1 cellular context compared by ENCODE assay signal in the genomic region with DNA sequence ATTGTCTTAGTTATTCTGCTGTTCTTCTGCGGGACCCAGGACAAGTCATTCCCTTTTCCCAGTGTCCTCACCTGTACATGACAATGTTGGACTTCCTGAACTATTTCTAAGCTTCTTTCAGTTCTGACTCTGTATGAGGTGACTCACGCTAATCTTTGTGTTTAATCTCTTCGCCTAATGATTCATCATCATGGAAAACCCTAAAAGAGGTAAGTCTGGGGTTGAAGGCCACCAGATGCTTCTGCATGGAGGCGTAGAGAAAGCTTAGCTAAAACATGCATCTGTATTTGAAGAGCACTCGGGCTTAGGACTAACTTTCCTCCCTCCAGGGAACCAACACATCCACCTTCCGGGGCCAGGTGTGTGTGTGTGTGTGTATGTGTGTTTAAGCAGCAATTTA.
TF ChIP-seq lines count a peak whose summit lies in the region.

No MANE protein-coding gene starts in this region.

TF ChIP-seq in K562, 482 proteins besides CTCF, POLR2A, EP300 and RAD21:
- TF ChIP-seq MCM5 (IDR thresholded peaks at IDR 0.05; ENCODE audit: low read depth) = no peak
- no peak for TF ChIP-seq ZNF780A (CRISPR knock-in tag; IDR thresholded peaks at IDR 0.05)
- no peak for TF ChIP-seq SMAD1 (IDR thresholded peaks at IDR 0.05; ENCODE audit: low read depth, low read length, partially characterized antibody)
- TF ChIP-seq SFPQ (IDR thresholded peaks at IDR 0.05; ENCODE audit: low read depth, low read length) = no peak
- TF ChIP-seq NR3C1 (CRISPR knock-in tag; IDR thresholded peaks at IDR 0.05) = no peak
- no peak for TF ChIP-seq ZNF224 (CRISPR knock-in tag; IDR thresholded peaks at IDR 0.05)
- TF ChIP-seq BCL6 (CRISPR knock-in tag; IDR thresholded peaks at IDR 0.05) = no peak
- peak; percentile 96 for TF ChIP-seq FOSL1 (tag; conservative IDR thresholded peaks at IDR 0.05)
- TF ChIP-seq ARID1B (IDR thresholded peaks at IDR 0.05) = 0 out of 2 replicates have a peak, but pooled peaks have one; percentile 19
- no peak for TF ChIP-seq ZBTB11 (CRISPR knock-in tag; IDR thresholded peaks at IDR 0.05)
- TF ChIP-seq DNMT1 (IDR thresholded peaks at IDR 0.05) = no peak
- TF ChIP-seq MTA3 (IDR thresholded peaks at IDR 0.05; ENCODE audit: borderline replicate concordance) = no peak
- TF ChIP-seq E2F6 (IDR thresholded peaks at IDR 0.05; ENCODE audit: borderline replicate concordance in 1 of 2, extremely low read depth in 1 of 2, insufficient read depth in 1 of 2, insufficient read length in 1 of 2, low read depth in 1 of 2, low read length in 1 of 2, poor library complexity in 1 of 2, severe bottlenecking in 1 of 2) = no peak
- TF ChIP-seq ZNF316 (IDR thresholded peaks at IDR 0.05) = no peak
- TF ChIP-seq JUND (IDR thresholded peaks at IDR 0.05; ENCODE audit: borderline replicate concordance, low read depth, low read length) = peak; percentile 55; the same call in 1 of the 2 replicates
- TF ChIP-seq JUND (tag; IDR thresholded peaks at IDR 0.05; ENCODE audit: borderline replicate concordance, low read depth, low read length) = peak; percentile 58; the same call in 2 of the 3 replicates
- TF ChIP-seq ZFP36 (IDR thresholded peaks at IDR 0.05; ENCODE audit: low read depth, low read length, partially characterized antibody) = no peak
- TF ChIP-seq PML (IDR thresholded peaks at IDR 0.05; ENCODE audit: low read length) = no peak
- TF ChIP-seq ATF3 (IDR thresholded peaks at IDR 0.05) = peak; percentile 58
- TF ChIP-seq ATF3 (CRISPR knock-in tag; conservative IDR thresholded peaks at IDR 0.05) = no peak
- no peak for TF ChIP-seq ZNF444 (CRISPR knock-in tag; IDR thresholded peaks at IDR 0.05)
- TF ChIP-seq ZBTB33 (CRISPR knock-in tag; IDR thresholded peaks at IDR 0.05) = no peak
- TF ChIP-seq, protein P1, sequence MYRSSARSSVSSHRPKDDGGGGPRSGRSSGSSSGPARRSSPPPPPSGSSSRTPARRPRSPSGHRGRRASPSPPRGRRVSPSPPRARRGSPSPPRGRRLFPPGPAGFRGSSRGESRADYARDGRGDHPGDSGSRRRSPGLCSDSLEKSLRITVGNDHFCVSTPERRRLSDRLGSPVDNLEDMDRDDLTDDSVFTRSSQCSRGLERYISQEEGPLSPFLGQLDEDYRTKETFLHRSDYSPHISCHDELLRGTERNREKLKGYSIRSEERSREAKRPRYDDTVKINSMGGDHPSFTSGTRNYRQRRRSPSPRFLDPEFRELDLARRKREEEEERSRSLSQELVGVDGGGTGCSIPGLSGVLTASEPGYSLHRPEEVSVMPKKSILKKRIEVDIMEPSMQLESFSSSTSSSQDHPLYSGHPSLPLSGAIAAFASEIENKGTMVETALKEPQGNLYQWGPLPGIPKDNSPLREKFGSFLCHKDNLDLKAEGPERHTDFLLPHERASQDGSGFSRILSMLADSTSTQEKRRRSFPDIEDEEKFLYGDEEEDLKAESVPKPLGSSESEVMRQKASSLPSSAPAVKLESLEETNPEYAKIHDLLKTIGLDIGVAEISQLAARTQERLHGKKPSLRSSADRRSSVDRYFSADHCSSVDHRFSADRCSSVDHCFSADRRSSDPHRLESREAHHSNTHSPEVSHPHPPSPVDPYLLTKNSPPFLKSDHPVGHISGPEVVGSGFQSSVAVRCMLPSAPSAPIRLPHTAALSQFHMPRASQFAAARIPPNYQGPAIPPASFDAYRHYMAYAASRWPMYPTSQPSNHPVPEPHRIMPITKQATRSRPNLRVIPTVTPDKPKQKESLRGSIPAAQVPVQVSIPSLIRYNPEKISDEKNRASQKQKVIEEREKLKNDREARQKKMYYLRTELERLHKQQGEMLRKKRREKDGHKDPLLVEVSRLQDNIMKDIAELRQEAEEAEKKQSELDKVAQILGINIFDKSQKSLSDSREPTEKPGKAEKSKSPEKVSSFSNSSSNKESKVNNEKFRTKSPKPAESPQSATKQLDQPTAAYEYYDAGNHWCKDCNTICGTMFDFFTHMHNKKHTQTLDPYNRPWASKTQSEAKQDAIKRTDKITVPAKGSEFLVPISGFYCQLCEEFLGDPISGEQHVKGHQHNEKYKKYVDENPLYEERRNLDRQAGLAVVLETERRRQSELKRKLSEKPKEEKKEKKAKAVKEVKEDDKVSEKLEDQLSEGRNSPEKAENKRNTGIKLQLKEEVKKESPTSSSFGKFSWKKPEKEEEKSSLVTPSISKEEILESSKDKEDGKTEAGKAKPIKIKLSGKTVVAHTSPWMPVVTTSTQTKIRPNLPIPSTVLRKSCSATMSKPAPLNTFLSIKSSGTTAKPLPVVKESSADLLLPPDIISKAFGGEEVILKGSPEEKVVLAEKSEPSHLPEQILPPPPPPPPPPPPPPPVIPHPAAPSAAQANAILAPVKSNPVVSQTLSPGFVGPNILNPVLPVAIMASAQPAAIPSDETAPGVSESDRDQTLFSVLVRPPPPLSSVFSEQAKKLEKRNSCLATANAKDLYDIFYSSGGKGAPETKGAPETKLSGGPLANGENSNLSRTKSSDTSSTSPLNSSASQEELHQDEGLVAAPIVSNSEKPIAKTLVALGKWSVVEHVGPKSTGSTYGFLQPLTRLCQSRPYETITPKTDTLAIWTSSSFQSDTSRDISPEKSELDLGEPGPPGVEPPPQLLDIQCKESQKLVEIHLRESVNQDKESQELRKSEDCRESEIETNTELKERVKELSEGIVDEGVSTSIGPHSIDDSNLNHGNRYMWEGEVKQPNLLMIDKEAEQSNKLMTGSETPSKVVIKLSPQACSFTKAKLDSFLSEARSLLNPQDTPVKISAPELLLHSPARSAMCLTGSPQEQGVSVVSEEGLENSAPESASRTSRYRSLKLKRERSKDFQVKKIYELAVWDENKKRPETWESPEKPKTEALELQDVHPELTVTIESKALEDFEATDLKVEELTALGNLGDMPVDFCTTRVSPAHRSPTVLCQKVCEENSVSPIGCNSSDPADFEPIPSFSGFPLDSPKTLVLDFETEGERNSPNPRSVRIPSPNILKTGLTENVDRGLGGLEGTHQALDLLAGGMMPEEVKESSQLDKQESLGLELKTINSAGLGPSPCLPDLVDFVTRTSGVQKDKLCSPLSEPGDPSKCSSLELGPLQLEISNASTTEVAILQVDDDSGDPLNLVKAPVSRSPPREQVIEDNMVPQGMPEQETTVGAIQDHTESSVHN (IDR thresholded peaks at IDR 0.05; ENCODE audit: borderline replicate concordance in 1 of 2, low read depth in 1 of 2) = no peak
TF ChIP-seq in K562: peak in this region for 4.
